Comparison of ENCODE assay signal across 8 cellular contexts in genomic region chr18:79200546-79201268, GRCh38.
DNase-seq lines count a peak whose midpoint lies in the region; ATAC-seq and TF ChIP-seq lines count a peak whose summit lies in the region.

No MANE protein-coding gene starts in this region.

- in situ Hi-C loops in ACHN (cut with HindIII; ENCODE audit: low pct_ligation_motif_present, low pct_unique_long_range_greater_than_20kb, low sequenced_read_pairs), result no loop called here

- H3K4me1 ChIP-seq in lung (ENCODE audit: control insufficient read depth in 2 of 2, insufficient read depth in 2 of 2, low read length in 2 of 2), result peaks cover 0 to 4% of the 10 kb centered on the region in 2 donors

- 86 to 87% methylated on average over 7 of the region's 7 CpGs for WGBS in lung, 2 donors

- H3K9me3 ChIP-seq in lung (ENCODE audit: control insufficient read depth in 2 of 2, insufficient read depth in 1 of 2, low read length in 1 of 2), result no peaks in the 10 kb centered on the region

- no peak overlapping the region for H3K27ac ChIP-seq in lung (ENCODE audit: low read depth in 1 of 2, low read length in 1 of 2)

- no peaks in the 10 kb centered on the region for H3K27me3 ChIP-seq in lung (ENCODE audit: control insufficient read depth, insufficient read depth)

- no peak for TF ChIP-seq CTCF in lung (IDR thresholded peaks at IDR 0.05; ENCODE audit: control extremely low read depth, extremely low read depth)

- DNase-seq in ACHN (peak; percentile 51), NCI-H2196 treated with DMSO at 0.1 percent for 48 hours (lab: John Stamatoyannopoulos, UW; ENCODE audit: unreplicated experiment) (peak; percentile 36), cerebellar cortex (ENCODE audit: low spot score) (peak; percentile 29), lung (ENCODE audit: low spot score) (peak; percentile 54), CD1c-positive myeloid dendritic cell (ENCODE audit: extremely low spot score) (no peak), NOMO-1 treated with DMSO at 0.1 percent for 48 hours (lab: John Stamatoyannopoulos, UW; ENCODE audit: unreplicated experiment) (no peak)

- H3K4me3 ChIP-seq in lung, result no peak overlapping the region

- ATAC-seq in GM18873 (IDR thresholded peaks at IDR 0.05; ENCODE audit: low FRiP score, unreplicated experiment), result peak; percentile 50
- ATAC-seq in lung (ENCODE audit: insufficient read depth, low FRiP score), result peak; percentile 68
- ATAC-seq in GM19455 (IDR thresholded peaks at IDR 0.05; ENCODE audit: unreplicated experiment), result no peak

- H3K36me3 ChIP-seq in lung (ENCODE audit: control insufficient read depth in 2 of 2, insufficient read depth in 2 of 2, low read length in 2 of 2), result no peaks in the 10 kb centered on the region

Comparison
In these comparisons a context has a peak if more than half of its experiments do, and no peak if none do; other contexts are left out.
1. DNase-seq: peak in ACHN (single experiment), NCI-H2196 treated with DMSO at 0.1 percent for 48 hours (single experiment), cerebellar cortex (single experiment) and lung (single experiment); none in CD1c-positive myeloid dendritic cell (single experiment) and NOMO-1 treated with DMSO at 0.1 percent for 48 hours (single experiment).